In genomic region chr1:201525196-201525778, GRCh38 we compare ENCODE assay signal across 24 cellular contexts. TPM values are rescaled to one million over a fixed set of nuclear protein-coding genes. Genes with fewer than 3 reads are reported as not detected.
"Had no signal": no experiment of that assay in that cellular context is flagged by ENCODE, and none has a peak within 500 bp of the region (broad histone marks: within the 10 kb centered on the region; RNA-seq: fewer than 3 reads in every experiment).

No MANE protein-coding gene starts in this region.

- DNase-seq: activated CD4-positive, alpha-beta memory T cell treated with anti-CD3 and anti-CD28 coated beads, Interleukin-2, amount 10 ng/mL, durations not matched to agents 7 days and 5 days; activated CD4-positive, alpha-beta T cell treated with anti-CD3 and anti-CD28 coated beads, Interleukin-2, amount 10 ng/mL, durations not matched to agents 24 days and 14 days; activated CD4-positive, CD25-positive, alpha-beta regulatory T cell treated with anti-CD3 and anti-CD28 coated beads, Interleukin-2, amount 50 U/mL, for 72 hours; activated CD8-positive, alpha-beta memory T cell treated with anti-CD3 and anti-CD28 coated beads, Interleukin-2, amount 50 U/mL, for 48 hours; activated naive CD8-positive, alpha-beta T cell treated with anti-CD3 and anti-CD28 coated beads, Interleukin-2, amount 50 U/mL, for 24 hours; activated T-cell treated with anti-CD3 and anti-CD28 coated beads, Interleukin-2, amount 50 U/mL, for 4 hours; amygdala; dorsolateral prefrontal cortex; effector memory CD4-positive, alpha-beta T cell; erythroblast; naive thymus-derived CD8-positive, alpha-beta T cell; stimulated activated CD4-positive, alpha-beta T cell treated with anti-CD3 and anti-CD28 coated beads, Interleukin-15, amount 100 ng/mL, for 24 hours; stimulated activated CD4-positive, alpha-beta T cell treated with anti-CD3 and anti-CD28 coated beads, Interleukin-2, amount 100 ng/mL, for 24 hours; stimulated activated naive CD4-positive, alpha-beta T cell; tibial artery; upper lobe of right lung had no signal

- H3K9me3 Mint-ChIP-seq: activated CD4-positive, alpha-beta memory T cell treated with anti-CD3 and anti-CD28 coated beads, Interleukin-2, amount 10 ng/mL, durations not matched to agents 7 days and 5 days; activated CD4-positive, alpha-beta T cell treated with anti-CD3 and anti-CD28 coated beads, Interleukin-2, amount 10 ng/mL, durations not matched to agents 24 days and 14 days; activated naive CD4-positive, alpha-beta T cell treated with anti-CD3 and anti-CD28 coated beads, Interleukin-2, amount 50 U/mL, for 24 hours; activated naive CD8-positive, alpha-beta T cell treated with anti-CD3 and anti-CD28 coated beads, Interleukin-2, amount 50 U/mL, for 24 hours; activated T-cell treated with anti-CD3 and anti-CD28 coated beads, Interleukin-2, amount 50 U/mL, for 4 hours; central memory CD8-positive, alpha-beta T cell had no signal

- H3K36me3 ChIP-seq: right atrium auricular region, suprapubic skin, tibial artery, upper lobe of right lung had no signal

- ATAC-seq: activated naive CD8-positive, alpha-beta T cell treated with anti-CD3 and anti-CD28 coated beads, Interleukin-2, amount 50 U/mL, for 24 hours; activated T-cell treated with anti-CD3 and anti-CD28 coated beads, Interleukin-2, amount 50 U/mL, for 4 hours; naive thymus-derived CD8-positive, alpha-beta T cell; upper lobe of right lung had no signal

- H3K4me1 ChIP-seq: right atrium auricular region, upper lobe of right lung had no signal

- H3K27me3 ChIP-seq: dorsolateral prefrontal cortex, right atrium auricular region, suprapubic skin, tibial artery, upper lobe of right lung had no signal

- H3K4me3 ChIP-seq: dorsolateral prefrontal cortex, right atrium auricular region, suprapubic skin, tibial artery, upper lobe of right lung had no signal

- H3K27ac Mint-ChIP-seq: activated CD4-positive, alpha-beta memory T cell treated with anti-CD3 and anti-CD28 coated beads, Interleukin-2, amount 10 ng/mL, durations not matched to agents 7 days and 5 days; activated CD4-positive, alpha-beta T cell treated with anti-CD3 and anti-CD28 coated beads, Interleukin-2, amount 10 ng/mL, durations not matched to agents 24 days and 14 days; activated naive CD4-positive, alpha-beta T cell treated with anti-CD3 and anti-CD28 coated beads, Interleukin-2, amount 50 U/mL, for 24 hours; activated naive CD8-positive, alpha-beta T cell treated with anti-CD3 and anti-CD28 coated beads, Interleukin-2, amount 50 U/mL, for 24 hours; activated T-helper 2 cell treated with anti-CD3 and anti-CD28 coated beads, Interferon-gamma antibody, Interleukin-2, Interleukin-4, amounts not matched to agents 10 μg/mL and 5 μg/mL and 100 μg/mL, durations not matched to agents 14 hours and 24 hours and 36 hours; naive thymus-derived CD8-positive, alpha-beta T cell had no signal

- FAIRE-seq: bronchial epithelial cell had no signal

- H3K27ac ChIP-seq: dorsolateral prefrontal cortex, right atrium auricular region, suprapubic skin, tibial artery, upper lobe of right lung, VCaP had no signal

- H3K27me3 Mint-ChIP-seq: activated CD4-positive, alpha-beta memory T cell treated with anti-CD3 and anti-CD28 coated beads, Interleukin-2, amount 10 ng/mL, durations not matched to agents 7 days and 5 days; activated CD4-positive, alpha-beta T cell treated with anti-CD3 and anti-CD28 coated beads, Interleukin-2, amount 10 ng/mL, durations not matched to agents 24 days and 14 days; activated naive CD4-positive, alpha-beta T cell treated with anti-CD3 and anti-CD28 coated beads, Interleukin-2, amount 50 U/mL, for 24 hours; activated naive CD8-positive, alpha-beta T cell treated with anti-CD3 and anti-CD28 coated beads, Interleukin-2, amount 50 U/mL, for 24 hours; central memory CD8-positive, alpha-beta T cell had no signal

- H3K9me3 ChIP-seq: suprapubic skin, tibial artery, upper lobe of right lung had no signal

- H3K4me3 Mint-ChIP-seq: activated CD4-positive, alpha-beta memory T cell treated with anti-CD3 and anti-CD28 coated beads, Interleukin-2, amount 10 ng/mL, durations not matched to agents 7 days and 5 days; activated CD4-positive, alpha-beta T cell treated with anti-CD3 and anti-CD28 coated beads, Interleukin-2, amount 10 ng/mL, durations not matched to agents 24 days and 14 days; activated naive CD4-positive, alpha-beta T cell treated with anti-CD3 and anti-CD28 coated beads, Interleukin-2, amount 50 U/mL, for 24 hours; activated naive CD8-positive, alpha-beta T cell treated with anti-CD3 and anti-CD28 coated beads, Interleukin-2, amount 50 U/mL, for 24 hours; activated T-cell treated with anti-CD3 and anti-CD28 coated beads, Interleukin-2, amount 50 U/mL, for 4 hours; central memory CD8-positive, alpha-beta T cell; naive thymus-derived CD8-positive, alpha-beta T cell; neural crest cell had no signal

- H3K4me1 Mint-ChIP-seq: activated naive CD4-positive, alpha-beta T cell treated with anti-CD3 and anti-CD28 coated beads, Interleukin-2, amount 50 U/mL, for 24 hours; central memory CD8-positive, alpha-beta T cell; neural crest cell had no signal

RNA-seq across cellular contexts. Expression of gene PHLDA3, which starts 56.3 kb away (rescaled TPM):
- polyA plus RNA-seq: naive thymus-derived CD8-positive, alpha-beta T cell had no signal
